Comparison of ENCODE assay signal across 8 cellular contexts in genomic region chr3:176939022-176939817, GRCh38.
DNase-seq lines count a peak whose midpoint lies in the region; ATAC-seq and TF ChIP-seq lines count a peak whose summit lies in the region.

No MANE protein-coding gene starts in this region.

- peak; percentile 98 for ATAC-seq in GM21717 (IDR thresholded peaks at IDR 0.05; ENCODE audit: unreplicated experiment)

- peak; percentile 77 for TF ChIP-seq CTCF in glutamatergic neuron (IDR thresholded peaks at IDR 0.05; ENCODE audit: partially characterized antibody, unreplicated experiment)

- no peaks in the 10 kb centered on the region for H3K4me1 Mint-ChIP-seq in activated naive CD4-positive, alpha-beta T cell treated with anti-CD3 and anti-CD28 coated beads, Interleukin-2, amount 10 ng/mL, durations not matched to agents 7 days and 5 days
- peaks cover 18% of the 10 kb centered on the region for H3K4me1 Mint-ChIP-seq in glutamatergic neuron (ENCODE audit: low read depth, unreplicated experiment)

- DNase-seq in activated CD8-positive, alpha-beta memory T cell treated with anti-CD3 and anti-CD28 coated beads, Interleukin-2, amount 50 U/mL, for 1 hour (ENCODE audit: extremely low read depth) = peak; percentile 4
- no peak for DNase-seq in activated CD8-positive, alpha-beta memory T cell treated with anti-CD3 and anti-CD28 coated beads for 24 hours
- DNase-seq in HuH-7.5 (ENCODE audit: low spot score) (peak; percentile 39), NOMO-1 (lab: John Stamatoyannopoulos, UW; ENCODE audit: unreplicated experiment in 2 of 2) (peak; percentile 61 to 81), glutamatergic neuron (no peak), renal cortical epithelial cell (ENCODE audit: low read depth) (peak; percentile 80)
- DNase-seq in activated naive CD4-positive, alpha-beta T cell treated with anti-CD3 and anti-CD28 coated beads, Interleukin-2, amount 10 ng/mL, durations not matched to agents 7 days and 5 days = peak; percentile 46

- no peaks in the 10 kb centered on the region for H3K36me3 Mint-ChIP-seq in activated naive CD4-positive, alpha-beta T cell treated with anti-CD3 and anti-CD28 coated beads, Interleukin-2, amount 10 ng/mL, durations not matched to agents 7 days and 5 days
- no peaks in the 10 kb centered on the region for H3K36me3 Mint-ChIP-seq in glutamatergic neuron (ENCODE audit: unreplicated experiment)

- no peaks in the 10 kb centered on the region for H3K27me3 Mint-ChIP-seq in activated naive CD4-positive, alpha-beta T cell treated with anti-CD3 and anti-CD28 coated beads, Interleukin-2, amount 10 ng/mL, durations not matched to agents 7 days and 5 days
- H3K27me3 Mint-ChIP-seq in glutamatergic neuron (ENCODE audit: unreplicated experiment) = no peaks in the 10 kb centered on the region

- CTCF ChIA-PET in activated naive CD4-positive, alpha-beta T cell treated with anti-CD3 and anti-CD28 coated beads, Interleukin-2, amount 10 ng/mL, durations not matched to agents 7 days and 5 days (lab: Charles Lee) = interaction anchor here (1.0 to 2.2 kb wide), 6 partner anchors 9 to 67 kb away, joined by 3 to 37 read pairs (median 4); no protein-coding TSS in a partner anchor

- H3K9me3 Mint-ChIP-seq in activated naive CD4-positive, alpha-beta T cell treated with anti-CD3 and anti-CD28 coated beads, Interleukin-2, amount 10 ng/mL, durations not matched to agents 7 days and 5 days = no peaks in the 10 kb centered on the region
- H3K9me3 Mint-ChIP-seq in glutamatergic neuron (ENCODE audit: unreplicated experiment) = no peaks in the 10 kb centered on the region

- H3K4me3 Mint-ChIP-seq in activated naive CD4-positive, alpha-beta T cell treated with anti-CD3 and anti-CD28 coated beads, Interleukin-2, amount 10 ng/mL, durations not matched to agents 7 days and 5 days = no peak overlapping the region
- H3K4me3 Mint-ChIP-seq in glutamatergic neuron (ENCODE audit: unreplicated experiment) = no peak overlapping the region

- H3K27ac Mint-ChIP-seq in activated naive CD4-positive, alpha-beta T cell treated with anti-CD3 and anti-CD28 coated beads, Interleukin-2, amount 10 ng/mL, durations not matched to agents 7 days and 5 days = no peak overlapping the region
- H3K27ac Mint-ChIP-seq in glutamatergic neuron (ENCODE audit: unreplicated experiment) = no peak overlapping the region

Comparison
In these comparisons a context has a peak if more than half of its experiments do, and no peak if none do; other contexts are left out.
1. DNase-seq: peak in activated CD8-positive, alpha-beta memory T cell treated with anti-CD3 and anti-CD28 coated beads, Interleukin-2, amount 50 U/mL, for 1 hour (single experiment), HuH-7.5 (single experiment), NOMO-1 (2 of 2), activated naive CD4-positive, alpha-beta T cell treated with anti-CD3 and anti-CD28 coated beads, Interleukin-2, amount 10 ng/mL, durations not matched to agents 7 days and 5 days (single experiment) and renal cortical epithelial cell (single experiment); none in activated CD8-positive, alpha-beta memory T cell treated with anti-CD3 and anti-CD28 coated beads for 24 hours (single experiment) and glutamatergic neuron (single experiment).